ENCODE assay signal across 8 cellular contexts in genomic region chr5:10307206-10308148, GRCh38. TPM values are rescaled to one million over a fixed set of nuclear protein-coding genes. Genes with fewer than 3 reads are reported as not detected.
DNase-seq lines count a peak whose midpoint lies in the region; ATAC-seq and TF ChIP-seq lines count a peak whose summit lies in the region.

CMBL (minus strand) TSS chr5:10307902; CDS start chr5:10290762, 17,140 bp downstream.

- H3K4me3 ChIP-seq in AG04449 (ENCODE audit: low read depth, low read length) = peak within 1 kb of the TSS; percentile 70
- H3K4me3 ChIP-seq in esophagus squamous epithelium = peak within 1 kb of the TSS; percentile 43 to 72 (median 57)
- peak within 1 kb of the TSS; percentile 45 for H3K4me3 ChIP-seq in mucosa of stomach (ENCODE audit: low read length)
- H3K4me3 ChIP-seq in tibial nerve = peak within 1 kb of the TSS; percentile 47 to 65 (median 61)

- CTCF ChIA-PET in AG04449 (lab: Yijun Ruan, JAX) = interaction anchor here (0.9 to 2.0 kb wide), 3 partner anchors 12 to 383 kb away, joined by 3 to 7 read pairs (median 5); no protein-coding TSS in a partner anchor

- ATAC-seq in GM18505 (IDR thresholded peaks at IDR 0.05; ENCODE audit: unreplicated experiment) (peak; percentile 79), HG02885 (IDR thresholded peaks at IDR 0.05; ENCODE audit: poor library complexity, unreplicated experiment) (peak; percentile 75)

- WGBS in esophagus squamous epithelium, 2 donors = 3% methylated on average over 25 to 36 of the region's 56 CpGs
- WGBS in tibial nerve, 2 donors = 3% methylated on average over 49 to 56 of the region's 56 CpGs

- peak within 1 kb of the TSS; percentile 71 for H3K9ac ChIP-seq in mucosa of stomach (ENCODE audit: low read length)

- peaks cover 11 to 43% (median 13%) of the 10 kb centered on the region in 3 donors for H3K4me1 ChIP-seq in esophagus squamous epithelium
- H3K4me1 ChIP-seq in mucosa of stomach (ENCODE audit: control insufficient read depth, insufficient read depth, low read length) = peaks cover 48% of the 10 kb centered on the region
- peaks cover 0 to 37% (median 3%) of the 10 kb centered on the region in 4 donors for H3K4me1 ChIP-seq in tibial nerve

- TF ChIP-seq CTCF in AG04449 (IDR thresholded peaks at IDR 0.05; ENCODE audit: insufficient read depth, low read length, missing control alignments) (no peak), esophagus squamous epithelium (IDR thresholded peaks at IDR 0.05) (no peak), tibial nerve (IDR thresholded peaks at IDR 0.05) (no peak)

- H3K36me3 ChIP-seq in esophagus squamous epithelium (no peaks in the 10 kb centered on the region), mucosa of stomach (ENCODE audit: control insufficient read depth, insufficient read depth, low read length) (no peaks in the 10 kb centered on the region), tibial nerve (no peaks in the 10 kb centered on the region)

- DNase-seq in AG04449 (ENCODE audit: low read depth, low spot score) = no peak
- peak; percentile 57 for DNase-seq in NCI-H2081 treated with DMSO at 0.1 percent for 48 hours (lab: John Stamatoyannopoulos, UW)
- peak; percentile 22 for DNase-seq in activated CD8-positive, alpha-beta memory T cell treated with anti-CD3 and anti-CD28 coated beads, Interleukin-2, amount 50 U/mL, for 4 hours
- no peak for DNase-seq in esophagus squamous epithelium (lab: John Stamatoyannopoulos, UW)
- DNase-seq in tibial nerve (ENCODE audit: low spot score in 2 of 2) = no peak

- TF ChIP-seq EP300 in tibial nerve (IDR thresholded peaks at IDR 0.05) = peak in 1 of 2 donors; percentile 31

- intact Hi-C loops in esophagus squamous epithelium (cut with DNase I) = no loop called here

- H3K27ac ChIP-seq in esophagus squamous epithelium = peak within 1 kb of the TSS; percentile 69 to 81 (median 78)
- H3K27ac ChIP-seq in tibial nerve = peak within 1 kb of the TSS in 3 of 4 donors; percentile 84 to 85 (median 84)

- no peaks in the 10 kb centered on the region for H3K9me3 ChIP-seq in esophagus squamous epithelium
- no peaks in the 10 kb centered on the region for H3K9me3 ChIP-seq in mucosa of stomach (ENCODE audit: control insufficient read depth, low read length)
- no peaks in the 10 kb centered on the region for H3K9me3 ChIP-seq in tibial nerve

- POLR2A ChIA-PET in AG04449 (lab: Yijun Ruan, JAX) = no interaction called here

- H3K27me3 ChIP-seq in esophagus squamous epithelium (peaks cover 0 to 7% (median 0%) of the 10 kb centered on the region in 4 donors), mucosa of stomach (ENCODE audit: control insufficient read depth, insufficient read depth, low read length) (no peaks in the 10 kb centered on the region), tibial nerve (no peaks in the 10 kb centered on the region)

- TF ChIP-seq POLR2A in GM18505 (IDR thresholded peaks at IDR 0.05; ENCODE audit: borderline replicate concordance, extremely low read depth, insufficient read depth, insufficient read length) (no peak), esophagus squamous epithelium (IDR thresholded peaks at IDR 0.05) (no peak), tibial nerve (IDR thresholded peaks at IDR 0.05) (no peak)

RNA-seq across cellular contexts. Expression of gene CMBL, which starts in this region (rescaled TPM):
- total RNA-seq in esophagus squamous epithelium (1 to 10 TPM; 1.1 to 2.1 (median 1.8) TPM), tibial nerve (1 to 10 TPM; 5.7 to 7.4 (median 6.6) TPM)

Comparison
In these comparisons a context has a peak if more than half of its experiments do, and no peak if none do; other contexts are left out.
1. DNase-seq: peak in NCI-H2081 treated with DMSO at 0.1 percent for 48 hours (single experiment) and activated CD8-positive, alpha-beta memory T cell treated with anti-CD3 and anti-CD28 coated beads, Interleukin-2, amount 50 U/mL, for 4 hours (single experiment); none in AG04449 (single experiment), esophagus squamous epithelium (single experiment) and tibial nerve (0 of 2).
2. Peak in every context shown above with its lines, with median percentiles within 50 percentile points of each other: H3K4me3 ChIP-seq.